In the genomic region with DNA sequence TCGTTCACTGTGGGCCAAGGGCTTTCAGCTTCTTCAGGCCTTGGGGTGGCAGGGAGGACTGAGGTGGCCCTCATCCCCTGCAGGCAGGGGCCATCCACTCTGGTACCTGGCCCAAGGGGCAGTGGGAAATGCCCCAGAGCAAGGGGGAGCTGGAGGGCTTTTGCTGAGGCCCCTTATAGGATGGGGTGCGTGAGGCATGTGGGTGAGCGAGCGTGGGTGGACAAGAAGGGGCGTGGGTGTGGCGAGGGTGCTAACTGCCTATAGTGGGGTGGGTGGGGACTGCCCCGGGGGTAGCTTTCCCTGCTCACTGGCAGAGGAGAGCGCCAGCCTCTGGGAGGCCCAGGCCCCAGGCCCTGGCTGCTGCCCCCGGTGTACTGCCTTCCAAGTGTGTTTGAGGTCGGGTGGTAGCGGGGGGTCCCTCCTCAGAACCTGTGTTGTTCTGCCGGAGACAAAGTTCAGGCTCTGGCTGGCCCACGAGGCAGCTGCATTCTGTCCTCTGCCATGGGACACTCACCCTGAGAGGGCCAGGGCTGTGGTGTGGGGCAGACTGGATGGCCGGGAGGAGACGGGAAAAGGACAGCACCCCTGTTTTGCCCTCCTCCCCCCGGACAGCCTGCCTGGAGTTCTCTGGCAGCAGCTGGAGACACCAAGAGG, we compare ENCODE assay signal across 27 cellular contexts. TPM values are rescaled to one million over a fixed set of nuclear protein-coding genes. Genes with fewer than 3 reads are reported as not detected.
"Had no signal": no experiment of that assay in that cellular context is flagged by ENCODE, and none has a peak within 500 bp of the region (broad histone marks: within the 10 kb centered on the region; RNA-seq: fewer than 3 reads in every experiment).

No MANE protein-coding gene starts in this region.

- H3K4me3 ChIP-seq: Peyer's patch, SJCRH30 had no signal

- H3K27ac Mint-ChIP-seq: activated CD4-positive, alpha-beta memory T cell treated with anti-CD3 and anti-CD28 coated beads for 36 hours; activated CD4-positive, alpha-beta T cell treated with anti-CD3 and anti-CD28 coated beads, Interleukin-2, amount 10 ng/mL, durations not matched to agents 7 days and 5 days; activated naive CD4-positive, alpha-beta T cell treated with anti-CD3 and anti-CD28 coated beads, Interleukin-2, amount 10 ng/mL, durations not matched to agents 7 days and 5 days; activated naive CD8-positive, alpha-beta T cell treated with anti-CD3 and anti-CD28 coated beads for 36 hours; activated T-cell treated with anti-CD3 and anti-CD28 coated beads, Interleukin-2, amount 50 U/mL, for 72 hours; activated T-helper 2 cell treated with anti-CD3 and anti-CD28 coated beads, Interferon-gamma antibody, Interleukin-2, Interleukin-4, amounts not matched to agents 10 μg/mL and 5 μg/mL and 100 μg/mL, durations not matched to agents 14 hours and 24 hours and 36 hours had no signal

- H3K9me3 ChIP-seq: Peyer's patch, SJCRH30, SK-N-SH had no signal

- ATAC-seq: activated T-cell treated with anti-CD3 and anti-CD28 coated beads, Interleukin-2, amount 50 U/mL, for 72 hours had no signal

- H3K27ac ChIP-seq: Peyer's patch, RWPE1, SJCRH30, VCaP had no signal

- H3K36me3 ChIP-seq: Peyer's patch, SJCRH30 had no signal

- H3K4me2 ChIP-seq: SK-N-SH had no signal

- H3K36me3 Mint-ChIP-seq: activated CD4-positive, alpha-beta memory T cell treated with anti-CD3 and anti-CD28 coated beads for 36 hours; activated naive CD4-positive, alpha-beta T cell treated with anti-CD3 and anti-CD28 coated beads, Interleukin-2, amount 10 ng/mL, durations not matched to agents 7 days and 5 days; activated naive CD8-positive, alpha-beta T cell treated with anti-CD3 and anti-CD28 coated beads for 36 hours had no signal

- H3K9me3 Mint-ChIP-seq: activated CD4-positive, alpha-beta memory T cell treated with anti-CD3 and anti-CD28 coated beads for 36 hours; activated CD4-positive, alpha-beta T cell treated with anti-CD3 and anti-CD28 coated beads, Interleukin-2, amount 10 ng/mL, durations not matched to agents 7 days and 5 days; activated naive CD4-positive, alpha-beta T cell treated with anti-CD3 and anti-CD28 coated beads, Interleukin-2, amount 10 ng/mL, durations not matched to agents 7 days and 5 days; activated naive CD8-positive, alpha-beta T cell treated with anti-CD3 and anti-CD28 coated beads for 36 hours; activated T-cell treated with anti-CD3 and anti-CD28 coated beads, Interleukin-2, amount 50 U/mL, for 72 hours; activated T-helper 2 cell treated with anti-CD3 and anti-CD28 coated beads, Interferon-gamma antibody, Interleukin-2, Interleukin-4, amounts not matched to agents 10 μg/mL and 5 μg/mL and 100 μg/mL, durations not matched to agents 14 hours and 24 hours and 36 hours had no signal

- DNase-seq: activated CD4-positive, alpha-beta memory T cell treated with anti-CD3 and anti-CD28 coated beads for 36 hours; activated CD4-positive, alpha-beta T cell treated with anti-CD3 and anti-CD28 coated beads, Interleukin-2, amount 10 ng/mL, durations not matched to agents 7 days and 5 days; activated CD4-positive, CD25-positive, alpha-beta regulatory T cell; activated CD8-positive, alpha-beta memory T cell treated with anti-CD3 and anti-CD28 coated beads for 24 hours; activated gamma-delta T cell treated with Interleukin-2 at 50 U/mL for 16 hours; activated naive CD4-positive, alpha-beta T cell treated with anti-CD3 and anti-CD28 coated beads, Interleukin-2, amount 10 ng/mL, durations not matched to agents 7 days and 5 days; activated naive CD8-positive, alpha-beta T cell treated with anti-CD3 and anti-CD28 coated beads for 36 hours; activated T-cell treated with anti-CD3 and anti-CD28 coated beads, Interleukin-2, amount 50 U/mL, for 72 hours; aorta; Kasumi-1; KBM-7; NCI-H1105 treated with DMSO at 0.1 percent for 48 hours; NCI-H1436 treated with DMSO at 0.1 percent for 48 hours; NCI-H187; NCI-H2081; NCI-H510A treated with DMSO at 0.1 percent for 48 hours; NCI-H69; NK-92 treated with Interleukin-12 subunit alpha and Interleukin-12 subunit beta, amount 100 ng/mL, for 24 hours; OCI-M1; Peyer's patch; Right ventricle myocardium superior; SJCRH30; SK-N-SH; T-helper 1 cell had no signal

- H3K4me3 Mint-ChIP-seq: activated CD4-positive, alpha-beta memory T cell treated with anti-CD3 and anti-CD28 coated beads for 36 hours; activated CD4-positive, alpha-beta T cell treated with anti-CD3 and anti-CD28 coated beads, Interleukin-2, amount 10 ng/mL, durations not matched to agents 7 days and 5 days; activated naive CD4-positive, alpha-beta T cell treated with anti-CD3 and anti-CD28 coated beads, Interleukin-2, amount 10 ng/mL, durations not matched to agents 7 days and 5 days; activated naive CD8-positive, alpha-beta T cell treated with anti-CD3 and anti-CD28 coated beads for 36 hours; activated T-cell treated with anti-CD3 and anti-CD28 coated beads, Interleukin-2, amount 50 U/mL, for 72 hours had no signal

- H3K9ac ChIP-seq: SK-N-SH had no signal

RNA-seq across cellular contexts. Expression of gene FLRT1, which starts 3.4 kb away (rescaled TPM):
- polyA plus RNA-seq: aorta had no signal
